8 cellular contexts compared by ENCODE assay signal in genomic region chr5:122515709-122516431, GRCh38.
DNase-seq lines count a peak whose midpoint lies in the region; ATAC-seq, FAIRE-seq and TF ChIP-seq lines count a peak whose summit lies in the region.

No MANE protein-coding gene starts in this region.

- H3K18ac ChIP-seq in mesendoderm (ENCODE audit: low read length) = no peak overlapping the region

- H3K9me3 ChIP-seq in endothelial cell of umbilical vein (replicated peaks; ENCODE audit: control insufficient read depth, insufficient read depth, low read length) = no peaks in the 10 kb centered on the region

- H3K56ac ChIP-seq in mesendoderm (ENCODE audit: low read length) = no peak overlapping the region

- no peak overlapping the region for H2BK120ac ChIP-seq in mesendoderm (ENCODE audit: low read depth, low read length)

- H3K79me1 ChIP-seq in mesendoderm (ENCODE audit: low read length) = no peaks in the 10 kb centered on the region

- H3K36me3 ChIP-seq in endothelial cell of umbilical vein (ENCODE audit: control insufficient read depth in 2 of 2, extremely low read depth in 1 of 2, insufficient read depth in 2 of 2, low read length in 2 of 2) (no peaks in the 10 kb centered on the region), mesendoderm (ENCODE audit: control insufficient read depth, insufficient read depth, low read length) (no peaks in the 10 kb centered on the region)

- H3K79me2 ChIP-seq in endothelial cell of umbilical vein (ENCODE audit: control insufficient read depth, insufficient read depth, low read length) (no peaks in the 10 kb centered on the region), mesendoderm (ENCODE audit: control insufficient read depth, insufficient read depth, low read length) (no peaks in the 10 kb centered on the region)

- no peak overlapping the region for H3K9ac ChIP-seq in endothelial cell of umbilical vein (replicated peaks; ENCODE audit: extremely low read depth, insufficient read depth, low read length)
- H3K9ac ChIP-seq in mesendoderm (ENCODE audit: low read length) = no peak overlapping the region

- no peak for FAIRE-seq in RCC 7860 (lab: Jason Lieb, UNC)
- peak; percentile 81 for FAIRE-seq in endothelial cell of umbilical vein (lab: Jason Lieb, UNC)

- DNase-seq in COLO668 (lab: John Stamatoyannopoulos, UW; ENCODE audit: unreplicated experiment) (peak; percentile 28), LoVo (ENCODE audit: low spot score) (peak; percentile 48), RCC 7860 (ENCODE audit: low spot score) (peak; percentile 19), endothelial cell of umbilical vein (ENCODE audit: low read depth, low spot score) (peak; percentile 80), mesendoderm (peak; percentile 89)
- DNase-seq in stimulated activated CD4-positive, alpha-beta T cell treated with anti-CD3 and anti-CD28 coated beads, Interleukin-12 subunit alpha, Interleukin-12 subunit beta, amount 100 ng/mL, for 4 hours = no peak

- H3K4ac ChIP-seq in mesendoderm (ENCODE audit: low read depth, low read length) = no peak overlapping the region

- H2AK5ac ChIP-seq in mesendoderm (ENCODE audit: low read length) = no peak overlapping the region

- TF ChIP-seq CTCF in endothelial cell of umbilical vein (IDR thresholded peaks at IDR 0.05; ENCODE audit: extremely low read depth in 1 of 2, insufficient read depth in 1 of 2, low read depth in 1 of 2, low read length in 2 of 2) = peak; percentile 59 to 78

- no peak overlapping the region for H3K23ac ChIP-seq in mesendoderm (ENCODE audit: low read length)

- H3K27ac ChIP-seq in endothelial cell of umbilical vein (ENCODE audit: insufficient read depth, low read depth, low read length) (no peak overlapping the region), mesendoderm (ENCODE audit: low read depth, low read length) (no peak overlapping the region)

- POLR2A ChIA-PET in endothelial cell of umbilical vein (lab: Charles Lee) = interaction anchor here (0.7 kb wide), 1 partner anchor 908 kb away, joined by 3 read pairs; no protein-coding TSS in a partner anchor

- H3K4me3 ChIP-seq in endothelial cell of umbilical vein (replicated peaks in 1 of 3; ENCODE audit: insufficient read depth in 1 of 3, low read depth in 1 of 3, low read length in 3 of 3) (no peak overlapping the region), mesendoderm (ENCODE audit: low read length) (no peak overlapping the region)

- H2BK5ac ChIP-seq in mesendoderm (ENCODE audit: low read length) = no peak overlapping the region

- intact Hi-C loops in endothelial cell of umbilical vein (cut with micrococcal nuclease) = loop anchor here (1.0 to 5.0 kb wide), 10 partner anchors 189 to 1095 kb away; partner anchors contain the start of genes CEP120, SNX2 and SNX24

- no TSS peak for BruUV-seq in endothelial cell of umbilical vein (replicated peaks; lab: Mats Ljungman, UMichigan)

- H3K27me3 ChIP-seq in endothelial cell of umbilical vein (ENCODE audit: control insufficient read depth in 2 of 2, insufficient read depth in 2 of 2, low read length in 2 of 2) = peaks cover 0 to 2% of the 10 kb centered on the region in 2 experiments
- no peaks in the 10 kb centered on the region for H3K27me3 ChIP-seq in mesendoderm (ENCODE audit: insufficient read depth, low read length, poor library complexity)

- H2BK15ac ChIP-seq in mesendoderm (replicated peaks; ENCODE audit: low read depth) = no peak overlapping the region

- dilution Hi-C loops in endothelial cell of umbilical vein (cut with MboI; ENCODE audit: extremely low pct_ligation_motif_present, low sequenced_read_pairs) = no loop called here

- WGBS in mesendoderm (ENCODE audit: extremely low coverage, insufficient coverage, low lambda C conversion rate) = no CpG with 5 or more reads among the region's 6 CpGs

- CTCF ChIA-PET in endothelial cell of umbilical vein (lab: Charles Lee) = interaction anchor here (0.5 to 4.7 kb wide), 48 partner anchors 10 to 1151 kb away, joined by 3 to 80 read pairs (median 4); partner anchors contain the start of genes CEP120 and SNX2

- no peak overlapping the region for H2AFZ ChIP-seq in endothelial cell of umbilical vein (ENCODE audit: low read depth, low read length)

- H4K8ac ChIP-seq in mesendoderm (ENCODE audit: low read depth, low read length) = no peak overlapping the region

- H3K4me1 ChIP-seq in endothelial cell of umbilical vein (ENCODE audit: control insufficient read depth, extremely low read depth, insufficient read depth, low read length) = no peaks in the 10 kb centered on the region
- H3K4me1 ChIP-seq in mesendoderm (ENCODE audit: control insufficient read depth, low read depth, low read length) = no peaks in the 10 kb centered on the region

- H3K9me1 ChIP-seq in endothelial cell of umbilical vein (replicated peaks; ENCODE audit: control insufficient read depth, extremely low read depth, insufficient read depth, low read length) = no peaks in the 10 kb centered on the region

- H4K5ac ChIP-seq in mesendoderm (ENCODE audit: low read length) = no peak overlapping the region

- ATAC-seq in GM19467 (IDR thresholded peaks at IDR 0.05; ENCODE audit: unreplicated experiment) = peak; percentile 74
- no peak for ATAC-seq in HG03460 (IDR thresholded peaks at IDR 0.05; ENCODE audit: unreplicated experiment)

- no peak for TF ChIP-seq POLR2A in endothelial cell of umbilical vein (IDR thresholded peaks at IDR 0.05; ENCODE audit: low read depth, low read length)

- H4K20me1 ChIP-seq in endothelial cell of umbilical vein (replicated peaks; ENCODE audit: control insufficient read depth, extremely low read depth, insufficient read depth, low read length) = no peaks in the 10 kb centered on the region

- H3K4me2 ChIP-seq in endothelial cell of umbilical vein (ENCODE audit: insufficient read depth, low read length) (no peak overlapping the region), mesendoderm (ENCODE audit: low read length) (no peak overlapping the region)

TF ChIP-seq in endothelial cell of umbilical vein, 7 proteins besides CTCF, POLR2A, EP300 and RAD21:
- TF ChIP-seq MYC (IDR thresholded peaks at IDR 0.05; ENCODE audit: low read depth, low read length) = no peak
